29 cellular contexts compared by ENCODE assay signal in genomic region chr5:136084698-136085097, GRCh38. TPM values are rescaled to one million over a fixed set of nuclear protein-coding genes. Genes with fewer than 3 reads are reported as not detected.
DNase-seq lines count a peak whose midpoint lies in the region; ATAC-seq, FAIRE-seq and TF ChIP-seq lines count a peak whose summit lies in the region.
"Had no signal": no experiment of that assay in that cellular context is flagged by ENCODE, and none has a peak within 500 bp of the region (broad histone marks: within the 10 kb centered on the region; RNA-seq: fewer than 3 reads in every experiment).

No MANE protein-coding gene starts in this region.

- H3K27me3 ChIP-seq in liver (ENCODE audit: control insufficient read depth in 4 of 4, insufficient read depth in 4 of 4, low read length in 3 of 4) (no peaks in the 10 kb centered on the region), HepG2 (ENCODE audit: control insufficient read depth in 1 of 2, insufficient read depth in 2 of 2, low read length in 2 of 2) (no peaks in the 10 kb centered on the region), aorta (ENCODE audit: control insufficient read depth in 1 of 2, insufficient read depth in 2 of 2, low read length in 1 of 2) (no peaks in the 10 kb centered on the region), hepatocyte (no peaks in the 10 kb centered on the region)
- H3K27me3 ChIP-seq: gastroesophageal sphincter, tibial nerve had no signal

- H2AFZ ChIP-seq in HepG2 (ENCODE audit: low read length) (no peak overlapping the region), hepatocyte (no peak overlapping the region)

- TF ChIP-seq EP300 in HepG2 (IDR thresholded peaks at IDR 0.05; ENCODE audit: low read depth in 2 of 2, low read length in 2 of 2) (no peak), HepG2 (CRISPR knock-in tag; IDR thresholded peaks at IDR 0.05; ENCODE audit: borderline replicate concordance) (no peak)

- WGBS in liver: 92% methylated on average over 1 of the region's 1 CpG
- WGBS in HepG2 (ENCODE audit: low lambda C conversion rate): 100% methylated on average over 1 of the region's 1 CpG
- 25 to 29% methylated on average over 1 of the region's 1 CpG for WGBS in aorta, 2 donors
- WGBS in hepatocyte (ENCODE audit: low lambda C conversion rate, missing lambda C conversion rate): 92% methylated on average over 1 of the region's 1 CpG

- TF ChIP-seq CTCF in liver (IDR thresholded peaks at IDR 0.05; ENCODE audit: low read depth, low read length, missing input control): no peak
- TF ChIP-seq CTCF in HepG2 (CRISPR knock-in tag; IDR thresholded peaks at IDR 0.05): no peak
- TF ChIP-seq CTCF in hepatocyte (IDR thresholded peaks at IDR 0.05; ENCODE audit: poor library complexity): no peak

- TF ChIP-seq POLR2A in HepG2 (IDR thresholded peaks at IDR 0.05; ENCODE audit: insufficient read depth in 1 of 2, low read depth in 2 of 2, low read length in 2 of 2): no peak

- ATAC-seq in HepG2 (no peak), aorta (ENCODE audit: low FRiP score) (no peak), GM19351 (IDR thresholded peaks at IDR 0.05; ENCODE audit: unreplicated experiment) (no peak)
- ATAC-seq: activated CD4-positive, alpha-beta T cell treated with anti-CD3 and anti-CD28 coated beads for 36 hours; effector memory CD8-positive, alpha-beta T cell; esophagus mucosa; gastroesophageal sphincter; stimulated activated naive B cell treated with anti-CD40 and anti-IgM and Interleukin-4, amounts not matched to agents 10 μg/mL and 1 μg/mL and 100 μg/mL, for 72 hours had no signal

- BruUV-seq in HepG2 (replicated peaks; lab: Mats Ljungman, UMichigan): no TSS peak

- H3K79me2 ChIP-seq in HepG2 (ENCODE audit: insufficient read depth, low read length) (no peaks in the 10 kb centered on the region), hepatocyte (no peaks in the 10 kb centered on the region)

- intact Hi-C loops in HepG2 (cut with micrococcal nuclease; ENCODE audit: unreplicated experiment): loop anchor here (5.0 kb wide), 1 partner anchor 88 kb away; no protein-coding TSS in a partner anchor
- intact Hi-C loops in aorta (cut with DNase I): loop anchor here (5.0 to 10.0 kb wide), 3 partner anchors 48 to 197 kb away; partner anchors contain the start of gene SMAD5 (in 1 of the 2)

- H3K4me3 ChIP-seq in liver (ENCODE audit: low read depth in 1 of 3, low read length in 3 of 3) (no peak overlapping the region), HepG2 (replicated peaks in 1 of 3; ENCODE audit: insufficient read depth in 1 of 3, low read depth in 2 of 3, low read length in 3 of 3) (no peak overlapping the region), aorta (ENCODE audit: low read length in 2 of 2) (no peak overlapping the region), hepatocyte (no peak overlapping the region)
- H3K4me3 ChIP-seq: gastroesophageal sphincter, tibial nerve had no signal

- DNase-seq in HepG2 (ENCODE audit: low spot score): no peak
- peak; percentile 92 for DNase-seq in cerebellar cortex (ENCODE audit: low spot score)
- DNase-seq in medulla oblongata (ENCODE audit: extremely low spot score): peak; percentile 39
- DNase-seq in aorta: peak; percentile 68 to 79
- DNase-seq in dedifferentiated amniotic fluid mesenchymal stem cell (ENCODE audit: extremely low spot score): no peak
- no peak for DNase-seq in hepatocyte (ENCODE audit: low spot score)
- DNase-seq: activated CD4-positive, alpha-beta T cell treated with anti-CD3 and anti-CD28 coated beads for 36 hours; activated effector memory CD4-positive, alpha-beta T cell treated with anti-CD3 and anti-CD28 coated beads, Interleukin-2, amount 50 U/mL, for 16 hours; Calu3; effector memory CD8-positive, alpha-beta T cell; EL; H9; KBM-7; mesendoderm; naive B cell; NCI-H187 treated with DMSO at 0.1 percent for 48 hours; NCI-H510A treated with DMSO at 0.1 percent for 48 hours; NK-92 treated with Interleukin-12 subunit alpha and Interleukin-12 subunit beta, amount 100 ng/mL, for 24 hours; retina; stimulated activated CD4-positive, alpha-beta T cell treated with anti-CD3 and anti-CD28 coated beads, Interleukin-4, amount 100 ng/mL, for 24 hours; stimulated activated naive B cell treated with anti-CD40 and anti-IgM and Interleukin-4, amounts not matched to agents 10 μg/mL and 1 μg/mL and 100 μg/mL, for 72 hours had no signal

- POLR2A ChIA-PET in HepG2 (lab: Yijun Ruan, JAX): no interaction called here

- H3K9ac ChIP-seq in liver (ENCODE audit: low read depth in 1 of 2, low read length in 2 of 2) (peak overlapping the region in 1 of 2 donors; percentile 22), HepG2 (ENCODE audit: insufficient read depth, low read depth, low read length) (no peak overlapping the region)

- in situ Hi-C loops in HepG2 (cut with HindIII; ENCODE audit: extremely low pct_ligation_motif_present, low pct_unique_long_range_greater_than_20kb): loop anchor here (5.0 kb wide), 1 partner anchor 197 kb away; no protein-coding TSS in a partner anchor

- H3K4me2 ChIP-seq in HepG2 (ENCODE audit: low read depth, low read length) (no peak overlapping the region), hepatocyte (no peak overlapping the region)

- TF ChIP-seq RAD21 in liver (IDR thresholded peaks at IDR 0.05): peak in 1 of 2 donors; percentile 56
- TF ChIP-seq RAD21 in HepG2 (CRISPR knock-in tag; IDR thresholded peaks at IDR 0.05): no peak

- H3K36me3 ChIP-seq in liver (ENCODE audit: control insufficient read depth in 4 of 4, insufficient read depth in 3 of 4, low read depth in 1 of 4, low read length in 3 of 4) (no peaks in the 10 kb centered on the region), HepG2 (replicated peaks in 1 of 2; ENCODE audit: control insufficient read depth in 1 of 2, insufficient read depth in 2 of 2, low read length in 2 of 2) (no peaks in the 10 kb centered on the region), aorta (ENCODE audit: control insufficient read depth in 1 of 2, insufficient read depth in 2 of 2, low read length in 1 of 2) (no peaks in the 10 kb centered on the region), hepatocyte (replicated peaks; ENCODE audit: insufficient read depth, low read depth) (no peaks in the 10 kb centered on the region)
- H3K36me3 ChIP-seq: gastroesophageal sphincter, tibial nerve had no signal

- CTCF ChIA-PET in HepG2 (lab: Yijun Ruan, JAX; ENCODE audit: low intra/inter-chr PET ratio, low total read pairs): no interaction called here

- H3K27ac ChIP-seq in liver (ENCODE audit: low read depth in 1 of 2, low read length in 2 of 2) (peak overlapping the region; percentile 57 to 61), HepG2 (ENCODE audit: extremely low read length, insufficient read depth, low read length) (no peak overlapping the region), aorta (ENCODE audit: low read depth in 1 of 2, low read length in 2 of 2) (no peak overlapping the region), hepatocyte (no peak overlapping the region)
- H3K27ac ChIP-seq: C4-2B, gastroesophageal sphincter, tibial nerve had no signal

- FAIRE-seq in HepG2 (lab: Jason Lieb, UNC): no peak
- FAIRE-seq: keratinocyte, TTC549 had no signal

- H3K4me1 ChIP-seq in liver (ENCODE audit: control insufficient read depth in 4 of 4, insufficient read depth in 4 of 4, low read length in 3 of 4) (peaks cover 2 to 31% (median 9%) of the 10 kb centered on the region in 4 donors), HepG2 (ENCODE audit: insufficient read depth, low read length) (peaks cover 37% of the 10 kb centered on the region), aorta (ENCODE audit: control insufficient read depth in 1 of 2, insufficient read depth in 2 of 2, low read length in 2 of 2) (peaks cover 0 to 3% of the 10 kb centered on the region in 2 donors), hepatocyte (ENCODE audit: insufficient read depth) (peaks cover 9% of the 10 kb centered on the region)

- H4K20me1 ChIP-seq in HepG2 (ENCODE audit: insufficient read depth, low read length) (no peaks in the 10 kb centered on the region), hepatocyte (ENCODE audit: insufficient read depth, poor library complexity, severe bottlenecking) (no peaks in the 10 kb centered on the region)

- H3K9me2 ChIP-seq in hepatocyte (replicated peaks; ENCODE audit: insufficient read depth): no peaks in the 10 kb centered on the region

- no peaks in the 10 kb centered on the region for H3K9me3 ChIP-seq in liver (ENCODE audit: control insufficient read depth in 4 of 4, low read length in 3 of 4)
- H3K9me3 ChIP-seq in HepG2 (ENCODE audit: low read length): no peaks in the 10 kb centered on the region
- H3K9me3 ChIP-seq in aorta (ENCODE audit: control insufficient read depth, low read length): no peaks in the 10 kb centered on the region
- H3K9me3 ChIP-seq in hepatocyte (ENCODE audit: low read depth): no peaks in the 10 kb centered on the region
- H3K9me3 ChIP-seq: gastroesophageal sphincter, tibial nerve had no signal

RNA-seq across cellular contexts. Expression of gene SMAD5, which starts 47.9 kb away (rescaled TPM):
- total RNA-seq in liver (10 to 100 TPM; 16.2 to 42.0 TPM), HepG2 (2016; rRNA removed; fragmentation: Illumina TruSeq; extraction: Trizol) (48.5 and 81.0 TPM in 2 replicates), aorta (10 to 100 TPM; 85.2 to 85.8 TPM), hepatocyte (67.4 and 68.8 TPM in 2 replicates)
- polyA plus RNA-seq in liver (10 to 100 TPM in 1 of 2 donors, 1 to 10 TPM in 1; 5.9 to 16.5 TPM), HepG2 (2011; rRNA removed) (27.2 and 30.0 TPM in 2 replicates), aorta (10 to 100 TPM; 11.3 to 11.9 TPM), hepatocyte (24.1 and 34.4 TPM in 2 replicates)
- total RNA-seq in HepG2 (2016; cell fraction: cytosol; rRNA removed; fragmentation: Illumina TruSeq; extraction: Trizol; ENCODE audit: low read depth): 58.3 and 63.0 TPM in 2 replicates
- 49.9 and 76.4 TPM in 2 replicates for total RNA-seq in HepG2 (2016; cell fraction: insoluble cytoplasmic fraction; rRNA removed; fragmentation: Illumina TruSeq; extraction: Trizol)
- 32.5 and 33.6 TPM in 2 replicates for total RNA-seq in HepG2 (2016; cell fraction: membrane; rRNA removed; fragmentation: Illumina TruSeq; extraction: Trizol)
- total RNA-seq in HepG2 (2016; cell fraction: nucleus; rRNA removed; fragmentation: Illumina TruSeq; extraction: Trizol): 50.6 and 52.2 TPM in 2 replicates
- polyA plus RNA-seq in HepG2 (2011; cell fraction: cytosol; rRNA removed): 13.9 and 22.3 TPM in 2 replicates
- 25.7 and 30.1 TPM in 2 replicates for polyA plus RNA-seq in HepG2 (2011; cell fraction: nucleus; rRNA removed)
- 18.8 and 19.5 TPM in 2 replicates for polyA plus RNA-seq in HepG2 (2012)
- 1.1 and 1.2 TPM in 2 replicates for polyA plus RNA-seq in HepG2 (2016; cell fraction: cytosol; fragmentation: Illumina TruSeq; extraction: Trizol; ENCODE audit: low read depth)
- polyA plus RNA-seq in HepG2 (2016; cell fraction: insoluble cytoplasmic fraction; fragmentation: Illumina TruSeq; extraction: Trizol; ENCODE audit: low read depth): 30.1 and 33.0 TPM in 2 replicates
- polyA plus RNA-seq in HepG2 (2016; cell fraction: membrane; fragmentation: Illumina TruSeq; extraction: Trizol; ENCODE audit: low read depth): 3.2 and 3.4 TPM in 2 replicates
- 21.9 and 22.9 TPM in 2 replicates for polyA plus RNA-seq in HepG2 (2016; cell fraction: nucleus; fragmentation: Illumina TruSeq; extraction: Trizol; ENCODE audit: insufficient read depth, low read depth)
- 56.3 and 87.9 TPM in 2 replicates for polyA minus RNA-seq in HepG2 (2011; rRNA and poly(A)+ RNA removed; ENCODE audit: low replicate concordance)
- 43.4 and 52.4 TPM in 2 replicates for polyA minus RNA-seq in HepG2 (2011; cell fraction: cytosol; rRNA and poly(A)+ RNA removed)
- polyA minus RNA-seq in HepG2 (2011; cell fraction: nucleus; rRNA and poly(A)+ RNA removed): 111 and 120 TPM in 2 replicates

RNA-seq across cellular contexts. Expression of gene TGFBI, which starts 55.9 kb away (rescaled TPM):
- total RNA-seq in liver (100 to 1,000 TPM in 1 of 2 donors, 10 to 100 TPM in 1; 45.2 to 144 TPM), HepG2 (2016; rRNA removed; fragmentation: Illumina TruSeq; extraction: Trizol) (138 and 275 TPM in 2 replicates), aorta (100 to 1,000 TPM; 322 to 335 TPM), hepatocyte (316 and 401 TPM in 2 replicates)
- polyA plus RNA-seq in liver (10 to 100 TPM; 33.7 to 43.0 TPM), HepG2 (2011; rRNA removed) (441 and 457 TPM in 2 replicates), aorta (10 to 100 TPM; 83.3 to 92.4 TPM), hepatocyte (396 and 509 TPM in 2 replicates)
- total RNA-seq in HepG2 (2016; cell fraction: cytosol; rRNA removed; fragmentation: Illumina TruSeq; extraction: Trizol; ENCODE audit: low read depth): 50.3 and 55.8 TPM in 2 replicates
- 131 and 276 TPM in 2 replicates for total RNA-seq in HepG2 (2016; cell fraction: insoluble cytoplasmic fraction; rRNA removed; fragmentation: Illumina TruSeq; extraction: Trizol)
- total RNA-seq in HepG2 (2016; cell fraction: membrane; rRNA removed; fragmentation: Illumina TruSeq; extraction: Trizol): 113 and 131 TPM in 2 replicates
- 247 and 314 TPM in 2 replicates for total RNA-seq in HepG2 (2016; cell fraction: nucleus; rRNA removed; fragmentation: Illumina TruSeq; extraction: Trizol)
- polyA plus RNA-seq in HepG2 (2011; cell fraction: cytosol; rRNA removed): 304 and 337 TPM in 2 replicates
- polyA plus RNA-seq in HepG2 (2011; cell fraction: nucleus; rRNA removed): 658 and 897 TPM in 2 replicates
- 309 and 371 TPM in 2 replicates for polyA plus RNA-seq in HepG2 (2012)
- polyA plus RNA-seq in HepG2 (2016; cell fraction: cytosol; fragmentation: Illumina TruSeq; extraction: Trizol; ENCODE audit: low read depth): 43.1 and 46.7 TPM in 2 replicates
- 120 and 134 TPM in 2 replicates for polyA plus RNA-seq in HepG2 (2016; cell fraction: insoluble cytoplasmic fraction; fragmentation: Illumina TruSeq; extraction: Trizol; ENCODE audit: low read depth)
- 83.1 and 98.3 TPM in 2 replicates for polyA plus RNA-seq in HepG2 (2016; cell fraction: membrane; fragmentation: Illumina TruSeq; extraction: Trizol; ENCODE audit: low read depth)
- 385 and 414 TPM in 2 replicates for polyA plus RNA-seq in HepG2 (2016; cell fraction: nucleus; fragmentation: Illumina TruSeq; extraction: Trizol; ENCODE audit: insufficient read depth, low read depth)
- polyA minus RNA-seq in HepG2 (2011; rRNA and poly(A)+ RNA removed; ENCODE audit: low replicate concordance): 25.5 and 364 TPM in 2 replicates
- polyA minus RNA-seq in HepG2 (2011; cell fraction: cytosol; rRNA and poly(A)+ RNA removed): 249 and 302 TPM in 2 replicates
- polyA minus RNA-seq in HepG2 (2011; cell fraction: nucleus; rRNA and poly(A)+ RNA removed): 204 and 216 TPM in 2 replicates
- total RNA-seq: activated CD4-positive, alpha-beta T cell treated with anti-CD3 and anti-CD28 coated beads for 36 hours had no signal

Comparison
In these comparisons a context has a peak if more than half of its experiments do, and no peak if none do; other contexts are left out.
1. H3K27ac ChIP-seq: peak in liver (2 of 2); none in HepG2 (single experiment), aorta (0 of 2) and hepatocyte (single experiment).
2. DNase-seq: peak in cerebellar cortex (single experiment), medulla oblongata (single experiment) and aorta (2 of 2); none in HepG2 (single experiment), dedifferentiated amniotic fluid mesenchymal stem cell (single experiment) and hepatocyte (single experiment).